Comparison of ENCODE assay signal across 8 cellular contexts in genomic region chr1:38013027-38013588, GRCh38. TPM values are rescaled to one million over a fixed set of nuclear protein-coding genes. Genes with fewer than 3 reads are reported as not detected.
DNase-seq lines count a peak whose midpoint lies in the region; TF ChIP-seq lines count a peak whose summit lies in the region.

No MANE protein-coding gene starts in this region.

- H3K27me3 ChIP-seq in Caco-2 (replicated peaks; ENCODE audit: control insufficient read depth, insufficient read depth, low read length) (no peaks in the 10 kb centered on the region), SU-DHL-6 (ENCODE audit: low read length) (no peaks in the 10 kb centered on the region), trophoblast cell (ENCODE audit: insufficient read depth, low read length) (no peaks in the 10 kb centered on the region)

- H3K27ac Mint-ChIP-seq in Caco-2 (ENCODE audit: unreplicated experiment) = peak overlapping the region; percentile 97

- peak overlapping the region; percentile 72 for H3K4me2 ChIP-seq in SU-DHL-6 (ENCODE audit: low read depth, low read length, poor library complexity, severe bottlenecking)
- peak overlapping the region; percentile 61 for H3K4me2 ChIP-seq in trophoblast cell (ENCODE audit: low read length)

- H3K36me3 Mint-ChIP-seq in Caco-2 (ENCODE audit: insufficient read depth, unreplicated experiment) = peaks cover 15% of the 10 kb centered on the region

- no peaks in the 10 kb centered on the region for H3K9me3 Mint-ChIP-seq in Caco-2 (ENCODE audit: unreplicated experiment)

- peak overlapping the region; percentile 97 for H3K4me3 Mint-ChIP-seq in Caco-2 (ENCODE audit: unreplicated experiment)

- H3K4me1 Mint-ChIP-seq in Caco-2 (ENCODE audit: low read depth, unreplicated experiment) = no peaks in the 10 kb centered on the region

- H4K20me1 ChIP-seq in SU-DHL-6 (ENCODE audit: low read depth, low read length) = no peaks in the 10 kb centered on the region

- no peak overlapping the region for H3K23ac ChIP-seq in trophoblast cell (ENCODE audit: low read length)

- H3K4me3 ChIP-seq in Caco-2 (ENCODE audit: low read depth, low read length) (peak overlapping the region; percentile 63), SU-DHL-6 (ENCODE audit: insufficient read depth, low read length, poor library complexity, severe bottlenecking) (peak overlapping the region; percentile 81), fibroblast of pulmonary artery (replicated peaks; ENCODE audit: low read depth, low read length) (peak overlapping the region; percentile 71), trophoblast cell (ENCODE audit: low read depth, low read length) (peak overlapping the region; percentile 89)

- peak overlapping the region; percentile 88 for H3K18ac ChIP-seq in trophoblast cell (ENCODE audit: low read length)

- H3K14ac ChIP-seq in trophoblast cell (ENCODE audit: low read length) = peak overlapping the region; percentile 78

- CTCF ChIA-PET in Caco-2 (lab: Charles Lee) (interaction anchor here (0.6 kb wide), 1 partner anchor 205 kb away, joined by 8 read pairs; the partner anchor contains the start of gene YRDC), HEK293T (lab: Yijun Ruan, JAX) (no interaction called here)

- no peaks in the 10 kb centered on the region for H3F3A ChIP-seq in SU-DHL-6 (ENCODE audit: insufficient read depth)

- BruUV-seq in Caco-2 (replicated peaks; lab: Mats Ljungman, UMichigan) = TSS peak; percentile 69

- no CpG with 5 or more reads among the region's 8 CpGs for WGBS in trophoblast cell (ENCODE audit: extremely low coverage, insufficient coverage, insufficient read length)

- no peak for TF ChIP-seq CTCF in Caco-2 (IDR thresholded peaks at IDR 0.05; ENCODE audit: insufficient read depth in 1 of 2, low read depth in 1 of 2, low read length in 1 of 2, severe bottlenecking in 1 of 2, unreplicated experiment in 1 of 2)
- no peak for TF ChIP-seq CTCF in SU-DHL-6 (IDR thresholded peaks at IDR 0.05; ENCODE audit: insufficient read depth, low read length, poor library complexity, severe bottlenecking)
- no peak for TF ChIP-seq CTCF in fibroblast of pulmonary artery (IDR thresholded peaks at IDR 0.05; ENCODE audit: low read length, missing control alignments)

- peak overlapping the region; percentile 69 for H4K91ac ChIP-seq in trophoblast cell (ENCODE audit: low read depth, low read length)

- H3K36me3 ChIP-seq in Caco-2 (ENCODE audit: control insufficient read depth, insufficient read depth, low read length) (no peaks in the 10 kb centered on the region), SU-DHL-6 (ENCODE audit: low read length) (no peaks in the 10 kb centered on the region), trophoblast cell (ENCODE audit: control insufficient read depth in 1 of 2, insufficient read depth in 2 of 2, low read length in 2 of 2) (peaks cover 7 to 17% of the 10 kb centered on the region in 2 experiments)

- POLR2A ChIA-PET in Caco-2 (lab: Charles Lee) = interaction anchor here (0.6 to 1.4 kb wide), 3 partner anchors 34 to 545 kb away, joined by 3 to 6 read pairs (median 4); partner anchors contain the start of gene POU3F1
- POLR2A ChIA-PET in HEK293T (lab: Yijun Ruan, JAX) = interaction anchor here (0.8 to 5.3 kb wide), 9 partner anchors 9 to 773 kb away, joined by 3 to 35 read pairs (median 6); partner anchors contain the start of genes MTF1 and SF3A3

- H3K4ac ChIP-seq in trophoblast cell (ENCODE audit: low read depth, low read length) = peak overlapping the region; percentile 28

- H2BK12ac ChIP-seq in trophoblast cell (ENCODE audit: low read length) = no peak overlapping the region

- H2BK120ac ChIP-seq in trophoblast cell (ENCODE audit: insufficient read depth, low read length, poor library complexity) = peak overlapping the region; percentile 45

- H3K27ac ChIP-seq in SU-DHL-6 (ENCODE audit: low read depth, low read length) = peak overlapping the region; percentile 21; the same call in 1 of the 2 replicates
- peak overlapping the region; percentile 89 for H3K27ac ChIP-seq in trophoblast cell (ENCODE audit: low read depth, low read length)

- H2AFZ ChIP-seq in SU-DHL-6 (ENCODE audit: low read depth, low read length, severe bottlenecking) = peak overlapping the region; percentile 96
- peak overlapping the region; percentile 71 for H2AFZ ChIP-seq in trophoblast cell (ENCODE audit: insufficient read depth, low read length, poor library complexity)

- H3K9me3 ChIP-seq in Caco-2 (no peaks in the 10 kb centered on the region), SU-DHL-6 (ENCODE audit: insufficient read depth, low read length) (no peaks in the 10 kb centered on the region), trophoblast cell (ENCODE audit: insufficient read depth, low read depth, low read length) (no peaks in the 10 kb centered on the region)

- H3K9ac ChIP-seq in SU-DHL-6 (ENCODE audit: low read length) (peak overlapping the region; percentile 79), trophoblast cell (ENCODE audit: low read length) (peak overlapping the region; percentile 96)

- DNase-seq in Caco-2 = peak in 1 of 2 experiments; percentile 36
- DNase-seq in HEK293T (ENCODE audit: extremely low spot score) = peak; percentile 46
- DNase-seq in fibroblast of pulmonary artery (ENCODE audit: low read depth) = peak; percentile 79
- DNase-seq in trophoblast cell = peak; percentile 29 to 55
- no peak for DNase-seq in stimulated activated naive CD4-positive, alpha-beta T cell treated with Interleukin-2 at 50 U/mL for 16 hours (lab: John Stamatoyannopoulos, UW)
- DNase-seq in cerebellum (ENCODE audit: low spot score) = no peak
- no peak for DNase-seq in kidney glomerular epithelial cell (lab: John Stamatoyannopoulos, UW)

- peak overlapping the region; percentile 89 for H4K12ac ChIP-seq in trophoblast cell (ENCODE audit: low read depth, low read length)

- peak overlapping the region; percentile 55 for H2BK5ac ChIP-seq in trophoblast cell (ENCODE audit: low read depth, low read length, poor library complexity)

- H3K79me1 ChIP-seq in trophoblast cell (ENCODE audit: low read length) = peaks cover 10% of the 10 kb centered on the region

- H4K8ac ChIP-seq in trophoblast cell (ENCODE audit: low read depth, low read length) = peak overlapping the region; percentile 76

- H3K4me1 ChIP-seq in Caco-2 (no peaks in the 10 kb centered on the region; the same call in 1 of the 2 replicates), trophoblast cell (ENCODE audit: control insufficient read depth in 1 of 2, insufficient read depth in 2 of 2, low read length in 2 of 2) (peaks cover 3 to 12% of the 10 kb centered on the region in 2 experiments)

- no peaks in the 10 kb centered on the region for H3K27me3 Mint-ChIP-seq in Caco-2 (ENCODE audit: insufficient read depth, unreplicated experiment)

- no peaks in the 10 kb centered on the region for H3K9me2 ChIP-seq in SU-DHL-6 (replicated peaks; ENCODE audit: insufficient read depth, low read length)

- intact Hi-C loops in Caco-2 (cut with micrococcal nuclease; ENCODE audit: unreplicated experiment) = loop anchor here (2.0 kb wide), 1 partner anchor 22 kb away; the partner anchor contains the start of gene SF3A3

- no peak overlapping the region for H2AK5ac ChIP-seq in trophoblast cell (ENCODE audit: low read length)

- peaks cover 38% of the 10 kb centered on the region for H3K79me2 ChIP-seq in SU-DHL-6 (ENCODE audit: insufficient read depth, low read length)
- H3K79me2 ChIP-seq in trophoblast cell (ENCODE audit: control insufficient read depth, insufficient read depth, low read length, poor library complexity) = peaks cover 7% of the 10 kb centered on the region

TF ChIP-seq in HEK293T, 16 proteins besides CTCF, POLR2A, EP300 and RAD21:
- TF ChIP-seq PKNOX1 (IDR thresholded peaks at IDR 0.05) = peak; percentile 82
- TF ChIP-seq FOXK2 (IDR thresholded peaks at IDR 0.05) = no peak
- no peak for TF ChIP-seq ARNT (IDR thresholded peaks at IDR 0.05)
- no peak for TF ChIP-seq CTBP1 (IDR thresholded peaks at IDR 0.05; ENCODE audit: borderline replicate concordance)
- no peak for TF ChIP-seq HDGF (IDR thresholded peaks at IDR 0.05; ENCODE audit: borderline replicate concordance)
- TF ChIP-seq L3MBTL2 (conservative IDR thresholded peaks at IDR 0.05) = no peak
- no peak for TF ChIP-seq SUZ12 (IDR thresholded peaks at IDR 0.05)

RNA-seq across cellular contexts. Expression of gene UTP11, which starts 0.6 kb away (rescaled TPM):
- total RNA-seq in Caco-2 (2022) (29.1 and 33.2 TPM in 2 replicates), cerebellum (23.2 TPM)
- 56.4 and 56.8 TPM in 2 replicates for polyA plus RNA-seq in trophoblast cell (2013)

RNA-seq across cellular contexts. Expression of gene FHL3, which starts 7.8 kb away (rescaled TPM):
- total RNA-seq in Caco-2 (2022) (11.8 and 11.9 TPM in 2 replicates), cerebellum (6.1 TPM)
- polyA plus RNA-seq in trophoblast cell (2013) = 56.9 and 57.3 TPM in 2 replicates

RNA-seq across cellular contexts. Expression of gene SF3A3, which starts 23.3 kb away (rescaled TPM):
- 72.6 and 79.3 TPM in 2 replicates for total RNA-seq in Caco-2 (2022)
- polyA plus RNA-seq in trophoblast cell (2013) = 33.9 and 37.1 TPM in 2 replicates
- total RNA-seq in cerebellum = 51.5 TPM

RNA-seq across cellular contexts. Expression of gene POU3F1, which starts 33.5 kb away (rescaled TPM):
- total RNA-seq in Caco-2 (2022) = not detected in 2 replicates
- 0.44 and 0.46 TPM in 2 replicates for polyA plus RNA-seq in trophoblast cell (2013)
- not detected for total RNA-seq in cerebellum

Comparison
In these comparisons a context has a peak if more than half of its experiments do, and no peak if none do; other contexts are left out.
1. DNase-seq: peak in HEK293T (single experiment), fibroblast of pulmonary artery (single experiment) and trophoblast cell (2 of 2); none in stimulated activated naive CD4-positive, alpha-beta T cell treated with Interleukin-2 at 50 U/mL for 16 hours (single experiment), cerebellum (single experiment) and kidney glomerular epithelial cell (single experiment).
2. Peak in every context shown above with its lines, with median percentiles within 50 percentile points of each other: H3K4me3 ChIP-seq.